In genomic region chr1:234978397-234979291, GRCh38 we compare ENCODE assay signal across 1 cellular context.
A peak's percentile ranks its signal among the peaks of the same experiment; 100 is the strongest.
TF ChIP-seq lines count a peak whose summit lies in the region.

No MANE protein-coding gene starts in this region.

TF ChIP-seq in HepG2, 621 proteins besides CTCF, POLR2A, EP300 and RAD21 (continued from another document and continues in another):
- TF ChIP-seq ZHX1 (CRISPR knock-in tag; IDR thresholded peaks at IDR 0.05; ENCODE audit: low read depth) (no peak), ZUFSP (CRISPR knock-in tag; IDR thresholded peaks at IDR 0.05; ENCODE audit: borderline replicate concordance) (no peak), HOXD1 (CRISPR knock-in tag; IDR thresholded peaks at IDR 0.05) (no peak), NR1H2 (CRISPR knock-in tag; IDR thresholded peaks at IDR 0.05; ENCODE audit: borderline replicate concordance, low read depth) (no peak; the same call in 1 of the 2 replicates), ZBTB42 (CRISPR knock-in tag; IDR thresholded peaks at IDR 0.05) (peak; percentile 94), EED (CRISPR knock-in tag; IDR thresholded peaks at IDR 0.05) (no peak), CENPBD1 (CRISPR knock-in tag; IDR thresholded peaks at IDR 0.05; ENCODE audit: borderline replicate concordance, low read depth) (no peak), SATB2 (CRISPR knock-in tag; IDR thresholded peaks at IDR 0.05) (no peak), ZNF280D (CRISPR knock-in tag; IDR thresholded peaks at IDR 0.05) (peak; percentile 93), ZNF609 (CRISPR knock-in tag; IDR thresholded peaks at IDR 0.05; ENCODE audit: borderline replicate concordance) (peak; percentile 91), SCMH1 (CRISPR knock-in tag; IDR thresholded peaks at IDR 0.05; ENCODE audit: borderline replicate concordance) (no peak), PITX1 (CRISPR knock-in tag; IDR thresholded peaks at IDR 0.05) (peak; percentile 79; the same call in 1 of the 2 replicates), ZNF556 (CRISPR knock-in tag; IDR thresholded peaks at IDR 0.05; ENCODE audit: borderline replicate concordance) (0 out of 2 replicates have a peak, but pooled peaks have one; percentile 54), ZNF570 (CRISPR knock-in tag; IDR thresholded peaks at IDR 0.05; ENCODE audit: borderline replicate concordance) (no peak), THAP7 (CRISPR knock-in tag; IDR thresholded peaks at IDR 0.05) (0 out of 2 replicates have a peak, but pooled peaks have one; percentile 14), ZNF460 (CRISPR knock-in tag; IDR thresholded peaks at IDR 0.05; ENCODE audit: borderline replicate concordance) (no peak), ZNF678 (CRISPR knock-in tag; IDR thresholded peaks at IDR 0.05) (no peak), ZSCAN9 (CRISPR knock-in tag; IDR thresholded peaks at IDR 0.05; ENCODE audit: borderline replicate concordance) (no peak), ZNF703 (CRISPR knock-in tag; IDR thresholded peaks at IDR 0.05; ENCODE audit: borderline replicate concordance) (no peak), PRMT3 (CRISPR knock-in tag; IDR thresholded peaks at IDR 0.05; ENCODE audit: borderline replicate concordance, low read depth) (no peak), ZNF713 (CRISPR knock-in tag; IDR thresholded peaks at IDR 0.05) (no peak), ZNF207 (IDR thresholded peaks at IDR 0.05; ENCODE audit: borderline replicate concordance) (no peak), ARNT2 (CRISPR knock-in tag; IDR thresholded peaks at IDR 0.05; ENCODE audit: low read depth) (0 out of 2 replicates have a peak, but pooled peaks have one; percentile 31), NFKBIZ (CRISPR knock-in tag; IDR thresholded peaks at IDR 0.05) (peak; percentile 69; the same call in 1 of the 2 replicates), ZSCAN22 (CRISPR knock-in tag; IDR thresholded peaks at IDR 0.05) (peak; percentile 66; the same call in 1 of the 2 replicates), ZNF446 (CRISPR knock-in tag; IDR thresholded peaks at IDR 0.05) (no peak), THAP11 (CRISPR knock-in tag; IDR thresholded peaks at IDR 0.05) (peak; percentile 58), ZBTB2 (CRISPR knock-in tag; IDR thresholded peaks at IDR 0.05; ENCODE audit: low read depth) (no peak), ZNF282 (IDR thresholded peaks at IDR 0.05; ENCODE audit: partially characterized antibody) (no peak), ZSCAN30 (CRISPR knock-in tag; IDR thresholded peaks at IDR 0.05) (no peak), ZBTB43 (CRISPR knock-in tag; conservative IDR thresholded peaks at IDR 0.05) (peak; percentile 77), MXD1 (CRISPR knock-in tag; IDR thresholded peaks at IDR 0.05) (no peak), ZFP91 (CRISPR knock-in tag; IDR thresholded peaks at IDR 0.05; ENCODE audit: borderline replicate concordance) (peak; percentile 82)
